ENCODE assay signal across 1 cellular context in the genomic region with DNA sequence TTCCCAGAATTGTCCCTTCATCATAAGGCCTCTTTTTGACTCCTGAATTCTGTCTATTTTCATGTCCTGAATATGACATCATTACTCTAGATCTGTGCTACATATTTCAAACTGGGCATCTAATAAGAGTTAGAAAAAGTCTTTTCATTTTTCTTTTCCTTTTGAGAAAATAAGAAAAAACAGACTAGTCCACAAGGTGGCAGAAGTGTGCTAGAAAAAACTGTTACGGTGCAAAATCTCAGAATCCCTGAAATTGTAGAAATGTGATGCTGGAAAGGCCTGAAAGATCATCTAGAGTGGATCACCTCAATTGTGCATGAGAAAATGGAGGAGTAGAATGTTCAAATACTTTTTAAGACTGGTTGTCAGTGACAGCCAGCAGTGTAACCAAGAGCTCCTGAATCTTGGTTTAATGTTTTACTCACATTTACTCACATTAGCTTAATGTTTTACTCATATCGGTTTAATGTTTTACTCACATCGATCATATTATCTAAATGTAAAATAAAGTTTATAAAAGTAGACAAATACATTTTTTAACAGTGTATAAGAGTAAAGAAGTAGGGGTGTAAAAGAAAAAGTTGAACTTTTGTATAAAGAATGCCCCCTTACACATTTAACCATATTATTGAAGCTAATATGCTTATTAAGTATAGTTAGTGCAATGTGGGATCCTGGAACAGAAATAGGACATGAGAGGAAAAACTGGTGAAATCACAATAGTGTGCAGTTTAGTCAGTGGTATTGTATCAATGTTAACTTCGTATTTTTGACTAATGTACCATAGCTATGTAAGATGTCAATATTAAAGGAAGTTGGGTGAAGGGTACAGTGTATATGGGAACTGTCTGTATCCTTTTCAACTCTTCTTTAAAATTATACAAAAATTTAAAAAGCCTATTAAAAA.
TF ChIP-seq lines count a peak whose summit lies in the region.

No MANE protein-coding gene starts in this region.

TF ChIP-seq in endothelial cell of umbilical vein, 7 proteins besides CTCF, POLR2A, EP300 and RAD21 (continued from another document):
- TF ChIP-seq MYC (IDR thresholded peaks at IDR 0.05; ENCODE audit: low read depth, low read length): no peak
- TF ChIP-seq GATA2 (IDR thresholded peaks at IDR 0.05; ENCODE audit: insufficient read depth, insufficient read length, low read depth, low read length): no peak
- no peak for TF ChIP-seq POLR2AphosphoS5 (IDR thresholded peaks at IDR 0.05; ENCODE audit: insufficient read depth, low read depth, low read length)
- TF ChIP-seq MAX (IDR thresholded peaks at IDR 0.05; ENCODE audit: insufficient read depth, insufficient read length): no peak
